In the genomic region with DNA sequence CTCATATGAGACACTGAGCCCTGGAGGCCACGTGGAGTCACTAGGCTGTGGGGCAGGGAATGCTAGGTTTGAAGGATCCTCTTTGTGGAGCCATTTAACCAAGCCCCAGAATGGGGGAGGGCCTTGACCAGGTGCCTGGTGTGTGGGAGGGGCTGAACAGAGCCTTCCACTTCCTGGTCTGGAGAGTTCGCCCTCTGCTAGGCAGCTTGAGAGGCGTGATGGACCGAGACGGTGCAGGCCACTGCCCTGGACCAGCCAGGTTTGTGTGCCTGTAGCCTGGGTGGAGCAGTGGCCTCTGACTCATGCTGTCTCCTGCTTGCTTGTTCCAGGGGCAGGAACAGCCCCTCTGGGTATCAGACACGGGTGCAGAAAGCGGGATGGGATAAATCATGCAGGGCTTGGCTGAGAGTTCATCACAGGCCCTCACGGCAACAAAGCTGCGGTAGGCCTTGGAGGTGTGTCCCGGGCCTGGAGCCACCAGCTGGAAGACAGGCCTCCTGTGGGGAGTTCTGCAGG, we compare ENCODE assay signal across 2 cellular contexts.
TF ChIP-seq lines count a peak whose summit lies in the region.

No MANE protein-coding gene starts in this region.

TF ChIP-seq in IMR-90, 13 proteins besides CTCF, POLR2A, EP300 and RAD21:
- TF ChIP-seq CEBPB (IDR thresholded peaks at IDR 0.05; ENCODE audit: low read depth, low read length), result no peak
- TF ChIP-seq RFX5 (IDR thresholded peaks at IDR 0.05; ENCODE audit: low read depth, low read length), result no peak
- no peak for TF ChIP-seq FOS (IDR thresholded peaks at IDR 0.05; ENCODE audit: low read depth, low read length)
- TF ChIP-seq BHLHE40 (IDR thresholded peaks at IDR 0.05; ENCODE audit: low read depth, low read length), result no peak
- TF ChIP-seq MAFK (IDR thresholded peaks at IDR 0.05; ENCODE audit: low read depth, low read length), result no peak
- TF ChIP-seq MXI1 (IDR thresholded peaks at IDR 0.05; ENCODE audit: borderline replicate concordance, low read depth, low read length), result no peak
- TF ChIP-seq RCOR1 (IDR thresholded peaks at IDR 0.05; ENCODE audit: insufficient replicate concordance, low read length), result no peak
- no peak for TF ChIP-seq MAZ (IDR thresholded peaks at IDR 0.05; ENCODE audit: borderline replicate concordance, low read depth, low read length)
- no peak for TF ChIP-seq NFE2L2 (IDR thresholded peaks at IDR 0.05; ENCODE audit: low read depth, low read length)

TF ChIP-seq in K562, 482 proteins besides CTCF, POLR2A, EP300 and RAD21 (continues in another document):
- TF ChIP-seq POLR2G (IDR thresholded peaks at IDR 0.05; ENCODE audit: low read depth, low read length) (peak; percentile 64), EP400 (IDR thresholded peaks at IDR 0.05) (peak; percentile 38; the same call in 1 of the 2 replicates), RAD51 (IDR thresholded peaks at IDR 0.05; ENCODE audit: borderline replicate concordance, low read depth) (no peak), ELF2 (CRISPR knock-in tag; IDR thresholded peaks at IDR 0.05) (peak; percentile 55; the same call in 1 of the 2 replicates), SMAD4 (CRISPR knock-in tag; conservative IDR thresholded peaks at IDR 0.05) (0 out of 2 replicates have a peak, but pooled peaks have one; percentile 26), HNRNPUL1 (IDR thresholded peaks at IDR 0.05; ENCODE audit: low read length) (0 out of 2 replicates have a peak, but pooled peaks have one; percentile 73), MTA3 (IDR thresholded peaks at IDR 0.05; ENCODE audit: borderline replicate concordance) (peak; percentile 33; the same call in 1 of the 2 replicates), ELF1 (tag; IDR thresholded peaks at IDR 0.05) (peak; percentile 60), ELF4 (CRISPR knock-in tag; IDR thresholded peaks at IDR 0.05) (0 out of 2 replicates have a peak, but pooled peaks have one; percentile 18), RBFOX2 (IDR thresholded peaks at IDR 0.05; ENCODE audit: low read depth, low read length) (peak; percentile 59), ARHGAP35 (IDR thresholded peaks at IDR 0.05; ENCODE audit: partially characterized antibody) (no peak), ZFX (CRISPR knock-in tag; IDR thresholded peaks at IDR 0.05) (peak; percentile 43; the same call in 1 of the 2 replicates), YY1 (IDR thresholded peaks at IDR 0.05; ENCODE audit: borderline replicate concordance in 1 of 3, control insufficient read depth in 1 of 3, extremely low read depth in 1 of 3, insufficient read depth in 3 of 3, insufficient read length in 1 of 3, insufficient replicate concordance in 2 of 3, low read depth in 1 of 3, low read length in 2 of 3) (peak in 1 of 3 experiments; percentile 37), ZFP36 (IDR thresholded peaks at IDR 0.05; ENCODE audit: low read depth, low read length, partially characterized antibody) (peak; percentile 4), L3MBTL2 (IDR thresholded peaks at IDR 0.05) (peak; percentile 86), RCOR1 (IDR thresholded peaks at IDR 0.05; ENCODE audit: borderline replicate concordance in 1 of 2, low read depth in 2 of 2, low read length in 2 of 2) (peak in 1 of 2 experiments; percentile 34; a peak in 1 of 4 replicates), PHF20 (IDR thresholded peaks at IDR 0.05; ENCODE audit: partially characterized antibody) (peak; percentile 38), EGR1 (conservative IDR thresholded peaks at IDR 0.05) (peak; percentile 40), RBM15 (IDR thresholded peaks at IDR 0.05; ENCODE audit: insufficient read depth, low read length) (no peak), SETDB1 (IDR thresholded peaks at IDR 0.05; ENCODE audit: low read length) (no peak), TAF1 (IDR thresholded peaks at IDR 0.05; ENCODE audit: control insufficient read depth, extremely low read depth, insufficient read depth, low read length, severe bottlenecking) (no peak), MYC (IDR thresholded peaks at IDR 0.05; ENCODE audit: low read depth, low read length) (peak; percentile 79), MYC (CRISPR knock-in tag; IDR thresholded peaks at IDR 0.05; ENCODE audit: borderline replicate concordance, low read depth) (no peak), DIDO1 (tag; IDR thresholded peaks at IDR 0.05; ENCODE audit: low read depth) (no peak), FOXK2 (conservative IDR thresholded peaks at IDR 0.05 in 1 of 2, IDR thresholded peaks at IDR 0.05 in 1 of 2; ENCODE audit: low read depth in 2 of 2) (peak in 1 of 2 experiments; percentile 6; a peak in 1 of 4 replicates), NRF1 (conservative IDR thresholded peaks at IDR 0.05 in 1 of 2, IDR thresholded peaks at IDR 0.05 in 1 of 2) (peak; percentile 26 to 33; a peak in 2 of 4 replicates), NFATC3 (IDR thresholded peaks at IDR 0.05) (no peak)
- TF ChIP-seq, protein P1, sequence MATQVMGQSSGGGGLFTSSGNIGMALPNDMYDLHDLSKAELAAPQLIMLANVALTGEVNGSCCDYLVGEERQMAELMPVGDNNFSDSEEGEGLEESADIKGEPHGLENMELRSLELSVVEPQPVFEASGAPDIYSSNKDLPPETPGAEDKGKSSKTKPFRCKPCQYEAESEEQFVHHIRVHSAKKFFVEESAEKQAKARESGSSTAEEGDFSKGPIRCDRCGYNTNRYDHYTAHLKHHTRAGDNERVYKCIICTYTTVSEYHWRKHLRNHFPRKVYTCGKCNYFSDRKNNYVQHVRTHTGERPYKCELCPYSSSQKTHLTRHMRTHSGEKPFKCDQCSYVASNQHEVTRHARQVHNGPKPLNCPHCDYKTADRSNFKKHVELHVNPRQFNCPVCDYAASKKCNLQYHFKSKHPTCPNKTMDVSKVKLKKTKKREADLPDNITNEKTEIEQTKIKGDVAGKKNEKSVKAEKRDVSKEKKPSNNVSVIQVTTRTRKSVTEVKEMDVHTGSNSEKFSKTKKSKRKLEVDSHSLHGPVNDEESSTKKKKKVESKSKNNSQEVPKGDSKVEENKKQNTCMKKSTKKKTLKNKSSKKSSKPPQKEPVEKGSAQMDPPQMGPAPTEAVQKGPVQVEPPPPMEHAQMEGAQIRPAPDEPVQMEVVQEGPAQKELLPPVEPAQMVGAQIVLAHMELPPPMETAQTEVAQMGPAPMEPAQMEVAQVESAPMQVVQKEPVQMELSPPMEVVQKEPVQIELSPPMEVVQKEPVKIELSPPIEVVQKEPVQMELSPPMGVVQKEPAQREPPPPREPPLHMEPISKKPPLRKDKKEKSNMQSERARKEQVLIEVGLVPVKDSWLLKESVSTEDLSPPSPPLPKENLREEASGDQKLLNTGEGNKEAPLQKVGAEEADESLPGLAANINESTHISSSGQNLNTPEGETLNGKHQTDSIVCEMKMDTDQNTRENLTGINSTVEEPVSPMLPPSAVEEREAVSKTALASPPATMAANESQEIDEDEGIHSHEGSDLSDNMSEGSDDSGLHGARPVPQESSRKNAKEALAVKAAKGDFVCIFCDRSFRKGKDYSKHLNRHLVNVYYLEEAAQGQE (CRISPR knock-in tag; IDR thresholded peaks at IDR 0.05; ENCODE audit: low read depth), result peak; percentile 13; the same call in 1 of the 2 replicates
- TF ChIP-seq, protein P2, sequence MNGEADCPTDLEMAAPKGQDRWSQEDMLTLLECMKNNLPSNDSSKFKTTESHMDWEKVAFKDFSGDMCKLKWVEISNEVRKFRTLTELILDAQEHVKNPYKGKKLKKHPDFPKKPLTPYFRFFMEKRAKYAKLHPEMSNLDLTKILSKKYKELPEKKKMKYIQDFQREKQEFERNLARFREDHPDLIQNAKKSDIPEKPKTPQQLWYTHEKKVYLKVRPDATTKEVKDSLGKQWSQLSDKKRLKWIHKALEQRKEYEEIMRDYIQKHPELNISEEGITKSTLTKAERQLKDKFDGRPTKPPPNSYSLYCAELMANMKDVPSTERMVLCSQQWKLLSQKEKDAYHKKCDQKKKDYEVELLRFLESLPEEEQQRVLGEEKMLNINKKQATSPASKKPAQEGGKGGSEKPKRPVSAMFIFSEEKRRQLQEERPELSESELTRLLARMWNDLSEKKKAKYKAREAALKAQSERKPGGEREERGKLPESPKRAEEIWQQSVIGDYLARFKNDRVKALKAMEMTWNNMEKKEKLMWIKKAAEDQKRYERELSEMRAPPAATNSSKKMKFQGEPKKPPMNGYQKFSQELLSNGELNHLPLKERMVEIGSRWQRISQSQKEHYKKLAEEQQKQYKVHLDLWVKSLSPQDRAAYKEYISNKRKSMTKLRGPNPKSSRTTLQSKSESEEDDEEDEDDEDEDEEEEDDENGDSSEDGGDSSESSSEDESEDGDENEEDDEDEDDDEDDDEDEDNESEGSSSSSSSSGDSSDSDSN (IDR thresholded peaks at IDR 0.05; ENCODE audit: borderline replicate concordance in 1 of 2, low read depth in 2 of 2, low read length in 2 of 2), result no peak
- TF ChIP-seq, protein P3, sequence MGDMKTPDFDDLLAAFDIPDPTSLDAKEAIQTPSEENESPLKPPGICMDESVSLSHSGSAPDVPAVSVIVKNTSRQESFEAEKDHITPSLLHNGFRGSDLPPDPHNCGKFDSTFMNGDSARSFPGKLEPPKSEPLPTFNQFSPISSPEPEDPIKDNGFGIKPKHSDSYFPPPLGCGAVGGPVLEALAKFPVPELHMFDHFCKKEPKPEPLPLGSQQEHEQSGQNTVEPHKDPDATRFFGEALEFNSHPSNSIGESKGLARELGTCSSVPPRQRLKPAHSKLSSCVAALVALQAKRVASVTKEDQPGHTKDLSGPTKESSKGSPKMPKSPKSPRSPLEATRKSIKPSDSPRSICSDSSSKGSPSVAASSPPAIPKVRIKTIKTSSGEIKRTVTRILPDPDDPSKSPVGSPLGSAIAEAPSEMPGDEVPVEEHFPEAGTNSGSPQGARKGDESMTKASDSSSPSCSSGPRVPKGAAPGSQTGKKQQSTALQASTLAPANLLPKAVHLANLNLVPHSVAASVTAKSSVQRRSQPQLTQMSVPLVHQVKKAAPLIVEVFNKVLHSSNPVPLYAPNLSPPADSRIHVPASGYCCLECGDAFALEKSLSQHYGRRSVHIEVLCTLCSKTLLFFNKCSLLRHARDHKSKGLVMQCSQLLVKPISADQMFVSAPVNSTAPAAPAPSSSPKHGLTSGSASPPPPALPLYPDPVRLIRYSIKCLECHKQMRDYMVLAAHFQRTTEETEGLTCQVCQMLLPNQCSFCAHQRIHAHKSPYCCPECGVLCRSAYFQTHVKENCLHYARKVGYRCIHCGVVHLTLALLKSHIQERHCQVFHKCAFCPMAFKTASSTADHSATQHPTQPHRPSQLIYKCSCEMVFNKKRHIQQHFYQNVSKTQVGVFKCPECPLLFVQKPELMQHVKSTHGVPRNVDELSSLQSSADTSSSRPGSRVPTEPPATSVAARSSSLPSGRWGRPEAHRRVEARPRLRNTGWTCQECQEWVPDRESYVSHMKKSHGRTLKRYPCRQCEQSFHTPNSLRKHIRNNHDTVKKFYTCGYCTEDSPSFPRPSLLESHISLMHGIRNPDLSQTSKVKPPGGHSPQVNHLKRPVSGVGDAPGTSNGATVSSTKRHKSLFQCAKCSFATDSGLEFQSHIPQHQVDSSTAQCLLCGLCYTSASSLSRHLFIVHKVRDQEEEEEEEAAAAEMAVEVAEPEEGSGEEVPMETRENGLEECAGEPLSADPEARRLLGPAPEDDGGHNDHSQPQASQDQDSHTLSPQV (IDR thresholded peaks at IDR 0.05), result peak; percentile 71
- TF ChIP-seq, protein P4, sequence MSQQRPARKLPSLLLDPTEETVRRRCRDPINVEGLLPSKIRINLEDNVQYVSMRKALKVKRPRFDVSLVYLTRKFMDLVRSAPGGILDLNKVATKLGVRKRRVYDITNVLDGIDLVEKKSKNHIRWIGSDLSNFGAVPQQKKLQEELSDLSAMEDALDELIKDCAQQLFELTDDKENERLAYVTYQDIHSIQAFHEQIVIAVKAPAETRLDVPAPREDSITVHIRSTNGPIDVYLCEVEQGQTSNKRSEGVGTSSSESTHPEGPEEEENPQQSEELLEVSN (IDR thresholded peaks at IDR 0.05; ENCODE audit: borderline replicate concordance in 1 of 2, extremely low read depth in 1 of 2, insufficient read depth in 1 of 2, insufficient read length in 1 of 2, low read depth in 1 of 2, low read length in 1 of 2, poor library complexity in 1 of 2, severe bottlenecking in 1 of 2), result peak; percentile 50
- TF ChIP-seq, protein P5, sequence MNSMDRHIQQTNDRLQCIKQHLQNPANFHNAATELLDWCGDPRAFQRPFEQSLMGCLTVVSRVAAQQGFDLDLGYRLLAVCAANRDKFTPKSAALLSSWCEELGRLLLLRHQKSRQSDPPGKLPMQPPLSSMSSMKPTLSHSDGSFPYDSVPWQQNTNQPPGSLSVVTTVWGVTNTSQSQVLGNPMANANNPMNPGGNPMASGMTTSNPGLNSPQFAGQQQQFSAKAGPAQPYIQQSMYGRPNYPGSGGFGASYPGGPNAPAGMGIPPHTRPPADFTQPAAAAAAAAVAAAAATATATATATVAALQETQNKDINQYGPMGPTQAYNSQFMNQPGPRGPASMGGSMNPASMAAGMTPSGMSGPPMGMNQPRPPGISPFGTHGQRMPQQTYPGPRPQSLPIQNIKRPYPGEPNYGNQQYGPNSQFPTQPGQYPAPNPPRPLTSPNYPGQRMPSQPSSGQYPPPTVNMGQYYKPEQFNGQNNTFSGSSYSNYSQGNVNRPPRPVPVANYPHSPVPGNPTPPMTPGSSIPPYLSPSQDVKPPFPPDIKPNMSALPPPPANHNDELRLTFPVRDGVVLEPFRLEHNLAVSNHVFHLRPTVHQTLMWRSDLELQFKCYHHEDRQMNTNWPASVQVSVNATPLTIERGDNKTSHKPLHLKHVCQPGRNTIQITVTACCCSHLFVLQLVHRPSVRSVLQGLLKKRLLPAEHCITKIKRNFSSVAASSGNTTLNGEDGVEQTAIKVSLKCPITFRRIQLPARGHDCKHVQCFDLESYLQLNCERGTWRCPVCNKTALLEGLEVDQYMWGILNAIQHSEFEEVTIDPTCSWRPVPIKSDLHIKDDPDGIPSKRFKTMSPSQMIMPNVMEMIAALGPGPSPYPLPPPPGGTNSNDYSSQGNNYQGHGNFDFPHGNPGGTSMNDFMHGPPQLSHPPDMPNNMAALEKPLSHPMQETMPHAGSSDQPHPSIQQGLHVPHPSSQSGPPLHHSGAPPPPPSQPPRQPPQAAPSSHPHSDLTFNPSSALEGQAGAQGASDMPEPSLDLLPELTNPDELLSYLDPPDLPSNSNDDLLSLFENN (IDR thresholded peaks at IDR 0.05; ENCODE audit: low read depth in 2 of 2, low read length in 2 of 2), result 0 out of 4 replicates have a peak, but pooled peaks of 1 of the 2 experiments have one; percentile 20
- TF ChIP-seq, protein P6, sequence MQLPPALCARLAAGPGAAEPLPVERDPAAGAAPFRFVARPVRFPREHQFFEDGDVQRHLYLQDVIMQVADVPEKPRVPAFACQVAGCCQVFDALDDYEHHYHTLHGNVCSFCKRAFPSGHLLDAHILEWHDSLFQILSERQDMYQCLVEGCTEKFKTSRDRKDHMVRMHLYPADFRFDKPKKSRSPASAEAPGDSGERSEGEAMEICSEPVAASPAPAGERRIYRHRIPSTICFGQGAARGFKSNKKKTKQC (CRISPR knock-in tag; IDR thresholded peaks at IDR 0.05), result peak; percentile 28; the same call in 1 of the 2 replicates
- TF ChIP-seq, protein P7, sequence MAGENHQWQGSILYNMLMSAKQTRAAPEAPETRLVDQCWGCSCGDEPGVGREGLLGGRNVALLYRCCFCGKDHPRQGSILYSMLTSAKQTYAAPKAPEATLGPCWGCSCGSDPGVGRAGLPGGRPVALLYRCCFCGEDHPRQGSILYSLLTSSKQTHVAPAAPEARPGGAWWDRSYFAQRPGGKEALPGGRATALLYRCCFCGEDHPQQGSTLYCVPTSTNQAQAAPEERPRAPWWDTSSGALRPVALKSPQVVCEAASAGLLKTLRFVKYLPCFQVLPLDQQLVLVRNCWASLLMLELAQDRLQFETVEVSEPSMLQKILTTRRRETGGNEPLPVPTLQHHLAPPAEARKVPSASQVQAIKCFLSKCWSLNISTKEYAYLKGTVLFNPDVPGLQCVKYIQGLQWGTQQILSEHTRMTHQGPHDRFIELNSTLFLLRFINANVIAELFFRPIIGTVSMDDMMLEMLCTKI (IDR thresholded peaks at IDR 0.05; ENCODE audit: partially characterized antibody), result no peak
